ENCODE assay signal across 9 cellular contexts in genomic region chr14:55128386-55129085, GRCh38. TPM values are rescaled to one million over a fixed set of nuclear protein-coding genes. Genes with fewer than 3 reads are reported as not detected.
DNase-seq lines count a peak whose midpoint lies in the region; ATAC-seq, FAIRE-seq and TF ChIP-seq lines count a peak whose summit lies in the region.
"Had no signal": no experiment of that assay in that cellular context is flagged by ENCODE, and none has a peak within 500 bp of the region (broad histone marks: within the 10 kb centered on the region; RNA-seq: fewer than 3 reads in every experiment).

No MANE protein-coding gene starts in this region.

- CTCF ChIA-PET in A549 (lab: Yijun Ruan, JAX), result interaction anchor here (0.9 to 1.1 kb wide), 4 partner anchors 18 to 77 kb away, joined by 3 to 4 read pairs (median 3); partner anchors contain the start of gene MAPK1IP1L

- FAIRE-seq in A549 (lab: Jason Lieb, UNC), result no peak

- no peak for TF ChIP-seq RAD21 in A549 (conservative IDR thresholded peaks at IDR 0.05 in 1 of 2, IDR thresholded peaks at IDR 0.05 in 1 of 2)

- 16% methylated on average over 20 of the region's 20 CpGs for WGBS in A549 (ENCODE audit: missing lambda C conversion rate)

- DNase-seq in A549 (ENCODE audit: low read depth in 1 of 2, low spot score in 1 of 2), result no peak
- peak; percentile 22 for DNase-seq in HT-29 (ENCODE audit: low spot score)
- DNase-seq in central memory CD8-positive, alpha-beta T cell (ENCODE audit: low spot score in 2 of 2), result no peak
- DNase-seq in GM19240 (ENCODE audit: insufficient read length, low spot score), result no peak
- no peak for DNase-seq in NCI-H1694 (lab: John Stamatoyannopoulos, UW)
- DNase-seq in GM13976 (ENCODE audit: low spot score), result no peak
- DNase-seq: NCI-H1105 had no signal

- H3K9me3 ChIP-seq in A549 (no peaks in the 10 kb centered on the region), mucosa of stomach (ENCODE audit: control insufficient read depth, low read length) (no peaks in the 10 kb centered on the region)

- in situ Hi-C loops in GM13976 (cut with MboI; ENCODE audit: low sequenced_read_pairs, unreplicated experiment), result no loop called here

- H3K27ac Mint-ChIP-seq in central memory CD8-positive, alpha-beta T cell (ENCODE audit: low read depth), result no peak overlapping the region

- no peak for TF ChIP-seq EP300 in A549 (IDR thresholded peaks at IDR 0.05)

- peak overlapping the region; percentile 82 for H3K4me3 Mint-ChIP-seq in central memory CD8-positive, alpha-beta T cell

- H3K36me3 Mint-ChIP-seq in central memory CD8-positive, alpha-beta T cell (ENCODE audit: insufficient read depth), result no peaks in the 10 kb centered on the region

- H3K36me3 ChIP-seq in mucosa of stomach (ENCODE audit: control insufficient read depth, insufficient read depth, low read length), result no peaks in the 10 kb centered on the region

- H3K4me3 ChIP-seq in A549 (peak overlapping the region; percentile 69), mucosa of stomach (ENCODE audit: low read length) (no peak overlapping the region)

- no peak for TF ChIP-seq POLR2A in A549 (IDR thresholded peaks at IDR 0.05; ENCODE audit: low read length)

- no peak for ATAC-seq in A549
- ATAC-seq in central memory CD8-positive, alpha-beta T cell (replicated peaks; ENCODE audit: extremely low read depth, poor library complexity, severe bottlenecking), result no peak
- ATAC-seq in HG03469 (IDR thresholded peaks at IDR 0.05; ENCODE audit: unreplicated experiment), result no peak

- peak overlapping the region; percentile 76 to 93 for H3K27ac ChIP-seq in A549

- no peaks in the 10 kb centered on the region for H3K27me3 Mint-ChIP-seq in central memory CD8-positive, alpha-beta T cell

- H3K4me2 ChIP-seq in A549, result peak overlapping the region; percentile 68

- H3K4me1 Mint-ChIP-seq in central memory CD8-positive, alpha-beta T cell, result peaks cover 15% of the 10 kb centered on the region

- H3K27me3 ChIP-seq in mucosa of stomach (ENCODE audit: control insufficient read depth, insufficient read depth, low read length), result no peaks in the 10 kb centered on the region

- H3K9ac ChIP-seq in mucosa of stomach (ENCODE audit: low read length), result peak overlapping the region; percentile 88

- no peak; the same call in 2 of the 3 replicates for TF ChIP-seq CTCF in A549 (IDR thresholded peaks at IDR 0.05)
- TF ChIP-seq CTCF in GM13976 (IDR thresholded peaks at IDR 0.05; ENCODE audit: borderline replicate concordance, control extremely low read depth, extremely low read depth, insufficient read depth, missing control alignments), result no peak

- H3K4me1 ChIP-seq in A549 (peaks cover 19% of the 10 kb centered on the region), mucosa of stomach (ENCODE audit: control insufficient read depth, insufficient read depth, low read length) (peaks cover 72% of the 10 kb centered on the region)

- POLR2A ChIA-PET in A549 (lab: Yijun Ruan, JAX), result interaction anchor here (0.7 to 3.6 kb wide), 8 partner anchors 10 to 69 kb away, joined by 3 to 63 read pairs (median 4); no protein-coding TSS in a partner anchor

- no peaks in the 10 kb centered on the region for H3K9me3 Mint-ChIP-seq in central memory CD8-positive, alpha-beta T cell

TF ChIP-seq in A549, 52 proteins besides CTCF, POLR2A, EP300 and RAD21:
- no peak for TF ChIP-seq NFE2L2 (conservative IDR thresholded peaks at IDR 0.05; ENCODE audit: low read length)
- TF ChIP-seq NR3C1 (IDR thresholded peaks at IDR 0.05), result no peak
- no peak for TF ChIP-seq CBX2 (IDR thresholded peaks at IDR 0.05; ENCODE audit: borderline replicate concordance, low read depth)
- no peak for TF ChIP-seq HMGXB4 (CRISPR knock-in tag; IDR thresholded peaks at IDR 0.05; ENCODE audit: borderline replicate concordance)
- TF ChIP-seq GATA3 (IDR thresholded peaks at IDR 0.05; ENCODE audit: borderline replicate concordance), result no peak

RNA-seq across cellular contexts. Expression of gene LGALS3, which starts 0.5 kb away (rescaled TPM):
- polyA plus RNA-seq in A549 (2011; rRNA removed) (53.6 and 61.0 TPM in 2 replicates), A549 (2017; fragmentation: RNase III; extraction: RNeasy Plus Mini Kit Qiagen cat#74134 plus additional on column Dnase treatment) (57.2 to 65.6 TPM (median 60.2 TPM) in 3 replicates)
- polyA plus RNA-seq in A549 (2012; cell fraction: cytosol; rRNA removed), result 40.9 and 52.4 TPM in 2 replicates
- polyA plus RNA-seq in A549 (2012; cell fraction: nucleus; rRNA removed), result 64.0 and 70.6 TPM in 2 replicates
- polyA minus RNA-seq in A549 (2011; rRNA and poly(A)+ RNA removed), result 21.6 and 22.6 TPM in 2 replicates
- total RNA-seq in HT-29 (2014; rRNA removed; shearing (Covaris generic)), result 165 and 178 TPM in 2 replicates
